In genomic region chr20:41003143-41003932, GRCh38 we compare ENCODE assay signal across 8 cellular contexts. TPM values are rescaled to one million over a fixed set of nuclear protein-coding genes. Genes with fewer than 3 reads are reported as not detected.
DNase-seq lines count a peak whose midpoint lies in the region; ATAC-seq and TF ChIP-seq lines count a peak whose summit lies in the region.

No MANE protein-coding gene starts in this region.

- H3K4me3 ChIP-seq in right cardiac atrium (ENCODE audit: low read length): no peak overlapping the region
- peak overlapping the region in 1 of 8 donors; percentile 5 for H3K4me3 ChIP-seq in spleen

- TF ChIP-seq POLR2A in spleen (IDR thresholded peaks at IDR 0.05): no peak

- H3K27me3 ChIP-seq in right cardiac atrium (ENCODE audit: control insufficient read depth, insufficient read depth) (no peaks in the 10 kb centered on the region), spleen (replicated peaks in 1 of 7) (no peaks in the 10 kb centered on the region)

- no peaks in the 10 kb centered on the region for H3K36me3 ChIP-seq in spleen

- intact Hi-C loops in right cardiac atrium (cut with DNase I): no loop called here
- intact Hi-C loops in spleen (cut with DNase I; ENCODE audit: low total_unique reads): no loop called here

- H3K9me3 ChIP-seq in right cardiac atrium (ENCODE audit: control insufficient read depth, low read length): no peaks in the 10 kb centered on the region
- peaks cover 0 to 12% (median 4%) of the 10 kb centered on the region in 8 donors for H3K9me3 ChIP-seq in spleen

- DNase-seq in HT-29 (ENCODE audit: low spot score) (peak; percentile 98), SKM-1 (lab: John Stamatoyannopoulos, UW; ENCODE audit: unreplicated experiment) (peak; percentile 85), right cardiac atrium (peak; percentile 66 to 72 (median 67)), spleen (no peak), ecto neural progenitor cell (ENCODE audit: low spot score) (no peak), D341Med (ENCODE audit: low spot score) (no peak)
- DNase-seq in activated naive CD4-positive, alpha-beta T cell treated with anti-CD3 and anti-CD28 coated beads, Interleukin-2, amount 50 U/mL, for 16 hours: peak; percentile 48

- H3K4me1 ChIP-seq in right cardiac atrium (ENCODE audit: control insufficient read depth, insufficient read depth, low read length) (peaks cover 12% of the 10 kb centered on the region), spleen (peaks cover 13 to 65% (median 40%) of the 10 kb centered on the region in 6 donors)

- no peak for TF ChIP-seq CTCF in C4-2B (conservative IDR thresholded peaks at IDR 0.05)
- TF ChIP-seq CTCF in spleen (IDR thresholded peaks at IDR 0.05 in 8 of 11, conservative IDR thresholded peaks at IDR 0.05 in 3 of 11): no peak

- WGBS in right cardiac atrium: 53% methylated on average over 12 of the region's 12 CpGs
- 38 to 64% (median 43%) methylated on average over 12 of the region's 12 CpGs for WGBS in spleen, 5 donors

- H3K27ac ChIP-seq in C4-2B (peak overlapping the region; percentile 79), right cardiac atrium (ENCODE audit: low read length) (peak overlapping the region; percentile 80), spleen (peak overlapping the region in 7 of 8 donors; percentile 42 to 84 (median 60))

- ATAC-seq in right cardiac atrium: peak; percentile 65 to 73

RNA-seq across cellular contexts. Expression of gene TOP1, which starts 25.3 kb away (rescaled TPM):
- total RNA-seq in HT-29 (2014; rRNA removed; shearing (Covaris generic)): 14.9 and 17.2 TPM in 2 replicates
- total RNA-seq in right cardiac atrium: 10 to 100 TPM; 24.6 to 30.7 (median 28.8) TPM
- polyA plus RNA-seq in right cardiac atrium: 16.7 TPM
- total RNA-seq in spleen: 10 to 100 TPM; 40.3 to 74.6 (median 52.7) TPM
- 10 to 100 TPM; 20.7 to 32.0 (median 27.4) TPM for polyA plus RNA-seq in spleen

Comparison
In these comparisons a context has a peak if more than half of its experiments do, and no peak if none do; other contexts are left out.
1. DNase-seq: peak in HT-29 (single experiment), SKM-1 (single experiment), activated naive CD4-positive, alpha-beta T cell treated with anti-CD3 and anti-CD28 coated beads, Interleukin-2, amount 50 U/mL, for 16 hours (single experiment) and right cardiac atrium (3 of 3); none in spleen (single experiment), ecto neural progenitor cell (single experiment) and D341Med (single experiment).
2. Peak in every context shown above with its lines, with median percentiles within 50 percentile points of each other: H3K27ac ChIP-seq.